21 cellular contexts compared by ENCODE assay signal in genomic region chr11:126604461-126604860, GRCh38.
DNase-seq lines count a peak whose midpoint lies in the region; ATAC-seq, FAIRE-seq and TF ChIP-seq lines count a peak whose summit lies in the region.
"Had no signal": no experiment of that assay in that cellular context is flagged by ENCODE, and none has a peak within 500 bp of the region (broad histone marks: within the 10 kb centered on the region; RNA-seq: fewer than 3 reads in every experiment).

No MANE protein-coding gene starts in this region.

- peak; percentile 37 to 64 (median 51) for DNase-seq in NCI-H1417 (lab: John Stamatoyannopoulos, UW)
- DNase-seq in NCI-H1417 treated with DMSO at 0.1 percent for 48 hours (lab: John Stamatoyannopoulos, UW), result no peak
- DNase-seq in NCI-H2107 treated with DMSO at 0.1 percent for 48 hours (lab: John Stamatoyannopoulos, UW; ENCODE audit: unreplicated experiment), result peak; percentile 49
- no peak for DNase-seq in bronchial epithelial cell (ENCODE audit: low read depth)
- no peak for DNase-seq in NCI-H524 treated with DMSO at 0.1 percent for 48 hours (lab: John Stamatoyannopoulos, UW)
- no peak for DNase-seq in NCI-H510A treated with DMSO at 0.1 percent for 48 hours (lab: John Stamatoyannopoulos, UW)
- DNase-seq in heart right ventricle, result no peak
- DNase-seq: 8988T; C1 segment of cervical spinal cord; CD4-positive, CD25-positive, alpha-beta regulatory T cell; CD8-positive, alpha-beta memory T cell; COR-L47; DMS 273 treated with DMSO at 0.1 percent for 48 hours; DMS53; DND-41; EL; GM23248 had no signal

- H3K9me3 ChIP-seq in heart right ventricle, result no peaks in the 10 kb centered on the region
- H3K9me3 ChIP-seq: HAP-1 had no signal

- no peaks in the 10 kb centered on the region for H3K36me3 ChIP-seq in bronchial epithelial cell (ENCODE audit: control insufficient read depth, insufficient read depth, low read length)
- H3K36me3 ChIP-seq in heart right ventricle, result no peaks in the 10 kb centered on the region
- H3K36me3 ChIP-seq: HAP-1 had no signal

- no peaks in the 10 kb centered on the region for H3K4me1 ChIP-seq in heart right ventricle
- H3K4me1 ChIP-seq: HAP-1 had no signal

- H3K4me3 ChIP-seq in bronchial epithelial cell (ENCODE audit: low read depth, low read length), result no peak overlapping the region
- no peak overlapping the region for H3K4me3 ChIP-seq in heart right ventricle
- H3K4me3 ChIP-seq: GM12878, GM23248, HAP-1 had no signal

- FAIRE-seq in bronchial epithelial cell (lab: Jason Lieb, UNC), result peak; percentile 7
- FAIRE-seq: GM12878 had no signal

- ATAC-seq in GM21529 (IDR thresholded peaks at IDR 0.05; ENCODE audit: unreplicated experiment), result no peak
- ATAC-seq in heart right ventricle, result no peak
- ATAC-seq: GM12878 had no signal

- WGBS in heart right ventricle, 2 donors, result 90 to 95% methylated on average over 7 of the region's 7 CpGs

- TF ChIP-seq CTCF in bronchial epithelial cell (IDR thresholded peaks at IDR 0.05; ENCODE audit: insufficient read depth, low read length, severe bottlenecking), result no peak
- TF ChIP-seq CTCF in heart right ventricle (IDR thresholded peaks at IDR 0.05), result no peak

- H3K27me3 ChIP-seq in bronchial epithelial cell (ENCODE audit: control insufficient read depth, insufficient read depth, low read length) (no peaks in the 10 kb centered on the region), heart right ventricle (peaks cover 0 to 84% (median 76%) of the 10 kb centered on the region in 7 donors)

- intact Hi-C loops in heart right ventricle (cut with DNase I), result loop anchor here in 4 of 10 donors (10.0 kb wide), 2 partner anchors 380 to 390 kb away; no protein-coding TSS in a partner anchor

- no peak overlapping the region for H3K27ac ChIP-seq in heart right ventricle
- H3K27ac ChIP-seq: GM23248, HL-60 had no signal

Comparison
In these comparisons a context has a peak if more than half of its experiments do, and no peak if none do; other contexts are left out.
1. DNase-seq: peak in NCI-H1417 (3 of 3) and NCI-H2107 treated with DMSO at 0.1 percent for 48 hours (single experiment); none in NCI-H1417 treated with DMSO at 0.1 percent for 48 hours (single experiment), bronchial epithelial cell (single experiment), NCI-H524 treated with DMSO at 0.1 percent for 48 hours (single experiment), NCI-H510A treated with DMSO at 0.1 percent for 48 hours (single experiment) and heart right ventricle (0 of 2).